1 cellular context compared by ENCODE assay signal in the genomic region with DNA sequence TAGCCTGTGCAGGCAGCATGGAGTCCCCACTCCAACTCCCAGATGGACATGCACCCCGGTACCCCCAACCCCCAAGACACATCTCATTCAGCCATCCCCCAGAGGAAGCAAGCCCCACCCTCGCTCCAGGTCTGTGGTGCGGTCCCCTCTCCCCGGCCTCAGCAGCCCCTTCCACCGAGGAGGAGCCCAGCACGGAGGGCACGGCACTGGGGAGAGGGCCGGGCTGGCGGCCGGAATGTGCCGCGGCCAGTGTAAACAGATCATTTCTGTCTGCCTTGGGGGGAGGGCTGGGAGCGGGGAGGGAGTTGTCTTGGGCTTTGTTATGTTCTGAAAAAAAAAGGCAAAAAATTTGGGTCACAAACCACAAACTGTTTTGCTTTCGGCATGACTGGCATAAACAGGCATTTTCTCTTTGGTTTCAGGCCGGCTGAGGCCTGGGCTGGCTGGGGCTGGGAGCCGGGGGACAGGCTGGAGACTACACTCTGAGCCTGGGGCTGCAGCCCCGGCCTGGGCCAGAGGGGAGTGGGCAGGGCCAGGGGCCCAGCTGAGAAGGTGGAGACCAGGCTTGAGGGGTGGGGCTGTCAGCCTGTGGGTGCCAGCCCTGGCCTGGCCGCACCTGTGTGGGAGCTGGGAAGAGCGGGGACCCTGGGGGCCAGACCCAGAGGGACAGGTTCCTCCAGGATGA.
TF ChIP-seq lines count a peak whose summit lies in the region.

No MANE protein-coding gene starts in this region.

TF ChIP-seq in H1, 55 proteins besides CTCF, POLR2A, EP300 and RAD21:
- no peak for TF ChIP-seq KDM1A (IDR thresholded peaks at IDR 0.05; ENCODE audit: borderline replicate concordance, low read length)
- no peak for TF ChIP-seq TCF12 (IDR thresholded peaks at IDR 0.05; ENCODE audit: low read depth, low read length)
- no peak for TF ChIP-seq CHD7 (IDR thresholded peaks at IDR 0.05; ENCODE audit: insufficient replicate concordance, low read length)
- TF ChIP-seq CBX5 (IDR thresholded peaks at IDR 0.05; ENCODE audit: low read depth, low read length), result no peak
- no peak for TF ChIP-seq BACH1 (IDR thresholded peaks at IDR 0.05; ENCODE audit: low read length)
- no peak for TF ChIP-seq RBBP5 (IDR thresholded peaks at IDR 0.05; ENCODE audit: borderline replicate concordance, low read depth, low read length)
- TF ChIP-seq TBP (IDR thresholded peaks at IDR 0.05; ENCODE audit: low read depth, low read length), result no peak
- TF ChIP-seq RFX5 (IDR thresholded peaks at IDR 0.05; ENCODE audit: borderline replicate concordance, low read depth, low read length), result no peak
- TF ChIP-seq SAP30 (IDR thresholded peaks at IDR 0.05; ENCODE audit: insufficient read depth, insufficient replicate concordance, low read length), result no peak
- no peak for TF ChIP-seq NANOG (IDR thresholded peaks at IDR 0.05; ENCODE audit: insufficient read depth, low read depth, low read length, poor library complexity, severe bottlenecking)
- no peak for TF ChIP-seq SUZ12 (IDR thresholded peaks at IDR 0.05; ENCODE audit: low read length)
- TF ChIP-seq RNF2 (IDR thresholded peaks at IDR 0.05; ENCODE audit: borderline replicate concordance, low read depth, low read length, missing control alignments, poor library complexity, severe bottlenecking), result no peak
- TF ChIP-seq GABPA (IDR thresholded peaks at IDR 0.05; ENCODE audit: borderline replicate concordance, insufficient read depth, low read length), result no peak
- TF ChIP-seq E2F6 (IDR thresholded peaks at IDR 0.05), result no peak
